In genomic region chr11:117220999-117221774, GRCh38 we compare ENCODE assay signal across 12 cellular contexts.
DNase-seq lines count a peak whose midpoint lies in the region; ATAC-seq and TF ChIP-seq lines count a peak whose summit lies in the region.
"Had no signal": no experiment of that assay in that cellular context is flagged by ENCODE, and none has a peak within 500 bp of the region (broad histone marks: within the 10 kb centered on the region; RNA-seq: fewer than 3 reads in every experiment).

No MANE protein-coding gene starts in this region.

- H3K36me3 Mint-ChIP-seq in dendritic cell treated with granulocyte-macrophage colony-stimulating factor and Interleukin-4, amounts not matched to agents 40 ng/mL and 50 ng/mL, for 4 days (ENCODE audit: low read depth), result peaks cover 100% of the 10 kb centered on the region

- H3K4me3 Mint-ChIP-seq in dendritic cell treated with granulocyte-macrophage colony-stimulating factor and Interleukin-4, amounts not matched to agents 40 ng/mL and 50 ng/mL, for 4 days, result no peak overlapping the region
- H3K4me3 Mint-ChIP-seq: activated B cell treated with CpG ODN at 0.5 μM for 24 hours had no signal

- H3K4me1 ChIP-seq in mucosa of rectum (ENCODE audit: control insufficient read depth in 2 of 2, insufficient read depth in 2 of 2, low read length in 2 of 2), result peaks cover 51 to 65% of the 10 kb centered on the region in 2 donors
- H3K4me1 ChIP-seq in tibial artery, result peaks cover 0 to 94% (median 75%) of the 10 kb centered on the region in 4 donors

- no peaks in the 10 kb centered on the region for H3K9me3 Mint-ChIP-seq in dendritic cell treated with granulocyte-macrophage colony-stimulating factor and Interleukin-4, amounts not matched to agents 40 ng/mL and 50 ng/mL, for 4 days
- H3K9me3 Mint-ChIP-seq: activated B cell treated with CpG ODN at 0.5 μM for 24 hours had no signal

- H3K27me3 Mint-ChIP-seq in dendritic cell treated with granulocyte-macrophage colony-stimulating factor and Interleukin-4, amounts not matched to agents 40 ng/mL and 50 ng/mL, for 4 days, result no peaks in the 10 kb centered on the region
- H3K27me3 Mint-ChIP-seq: activated B cell treated with CpG ODN at 0.5 μM for 24 hours had no signal

- DNase-seq in NCI-H2107 treated with DMSO at 0.1 percent for 48 hours (lab: John Stamatoyannopoulos, UW; ENCODE audit: unreplicated experiment), result peak; percentile 46
- no peak for DNase-seq in NCI-H2107 (lab: John Stamatoyannopoulos, UW)
- peak; percentile 58 to 91 for DNase-seq in tibial artery
- DNase-seq in HCEC 1CT, result no peak
- DNase-seq: 8988T; activated B cell treated with CpG ODN at 0.5 μM for 24 hours; KG1; stimulated activated naive CD4-positive, alpha-beta T cell had no signal

- H3K4me3 ChIP-seq in mucosa of rectum (ENCODE audit: low read length in 2 of 2) (peak overlapping the region in 1 of 2 donors; percentile 31), tibial artery (peak overlapping the region; percentile 19 to 38)

- peaks cover 52 to 76% of the 10 kb centered on the region in 2 donors for H3K36me3 ChIP-seq in mucosa of rectum (ENCODE audit: control insufficient read depth in 2 of 2, insufficient read depth in 2 of 2, low read length in 2 of 2)
- peaks cover 0 to 36% (median 12%) of the 10 kb centered on the region in 3 donors for H3K36me3 ChIP-seq in tibial artery

- H3K4me1 Mint-ChIP-seq in dendritic cell treated with granulocyte-macrophage colony-stimulating factor and Interleukin-4, amounts not matched to agents 40 ng/mL and 50 ng/mL, for 4 days (ENCODE audit: low read depth), result peaks cover 26% of the 10 kb centered on the region

- peak overlapping the region; percentile 38 to 39 for H3K9ac ChIP-seq in mucosa of rectum (ENCODE audit: low read depth in 1 of 2, low read length in 2 of 2)

- H3K9me3 ChIP-seq in mucosa of rectum (ENCODE audit: control insufficient read depth in 2 of 2, low read length in 2 of 2) (no peaks in the 10 kb centered on the region), tibial artery (no peaks in the 10 kb centered on the region)

- H3K27ac ChIP-seq in mucosa of rectum (ENCODE audit: low read depth in 2 of 2, low read length in 2 of 2) (peak overlapping the region; percentile 67 to 89), tibial artery (peak overlapping the region; percentile 88 to 91)

- intact Hi-C loops in dendritic cell treated with granulocyte-macrophage colony-stimulating factor and Interleukin-4, amounts not matched to agents 40 ng/mL and 50 ng/mL, for 4 days (cut with micrococcal nuclease), result loop anchor here (10.0 kb wide), 1 partner anchor 346 kb away; no protein-coding TSS in a partner anchor
- intact Hi-C loops in tibial artery (cut with DNase I; ENCODE audit: low total_unique reads), result loop anchor here (5.0 kb wide), 1 partner anchor 124 kb away; the partner anchor contains the start of gene SIK3

- no peak for TF ChIP-seq CTCF in tibial artery (IDR thresholded peaks at IDR 0.05)

- ATAC-seq in HG02571 (IDR thresholded peaks at IDR 0.05; ENCODE audit: unreplicated experiment), result no peak
- ATAC-seq in GM21423 (IDR thresholded peaks at IDR 0.05; ENCODE audit: unreplicated experiment), result no peak

- H3K27ac Mint-ChIP-seq in dendritic cell treated with granulocyte-macrophage colony-stimulating factor and Interleukin-4, amounts not matched to agents 40 ng/mL and 50 ng/mL, for 4 days, result peak overlapping the region; percentile 35
- H3K27ac Mint-ChIP-seq: activated B cell treated with CpG ODN at 0.5 μM for 24 hours had no signal

- H3K27me3 ChIP-seq in mucosa of rectum (ENCODE audit: control insufficient read depth in 2 of 2, insufficient read depth in 2 of 2, low read length in 2 of 2) (no peaks in the 10 kb centered on the region), tibial artery (no peaks in the 10 kb centered on the region)

Comparison
In these comparisons a context has a peak if more than half of its experiments do, and no peak if none do; other contexts are left out.
1. DNase-seq: peak in NCI-H2107 treated with DMSO at 0.1 percent for 48 hours (single experiment) and tibial artery (2 of 2); none in NCI-H2107 (single experiment) and HCEC 1CT (single experiment).